In genomic region chr4:126993351-126993750, GRCh38 we compare ENCODE assay signal across 7 cellular contexts.
"Had no signal": no experiment of that assay in that cellular context is flagged by ENCODE, and none has a peak within 500 bp of the region (broad histone marks: within the 10 kb centered on the region; RNA-seq: fewer than 3 reads in every experiment).

No MANE protein-coding gene starts in this region.

- DNase-seq: GDM1, GF-D8 had no signal

- FAIRE-seq: GM12878, GM12891, GM12892, GM18507, GM19239 had no signal

- ATAC-seq: GM12878 had no signal

- H3K4me3 ChIP-seq: GM12878 had no signal
